In genomic region chr5:81786509-81786908, GRCh38 we compare ENCODE assay signal across 30 cellular contexts. TPM values are rescaled to one million over a fixed set of nuclear protein-coding genes. Genes with fewer than 3 reads are reported as not detected.
DNase-seq lines count a peak whose midpoint lies in the region; ATAC-seq and TF ChIP-seq lines count a peak whose summit lies in the region.
"Had no signal": no experiment of that assay in that cellular context is flagged by ENCODE, and none has a peak within 500 bp of the region (broad histone marks: within the 10 kb centered on the region; RNA-seq: fewer than 3 reads in every experiment).

No MANE protein-coding gene starts in this region.

- H4K20me1 ChIP-seq in mammary epithelial cell (ENCODE audit: insufficient read depth, low read length): no peaks in the 10 kb centered on the region
- H4K20me1 ChIP-seq: BLaER1 had no signal

- no peak overlapping the region for H3K18ac ChIP-seq in mesendoderm (ENCODE audit: low read length)

- no peaks in the 10 kb centered on the region for H3K36me3 ChIP-seq in HUES48 (ENCODE audit: control insufficient read depth, insufficient read depth, low read length)
- no peaks in the 10 kb centered on the region for H3K36me3 ChIP-seq in mammary epithelial cell (ENCODE audit: insufficient read depth, low read length)
- no peaks in the 10 kb centered on the region for H3K36me3 ChIP-seq in mesendoderm (ENCODE audit: control insufficient read depth, insufficient read depth, low read length)
- no peaks in the 10 kb centered on the region for H3K36me3 ChIP-seq in thyroid gland
- H3K36me3 ChIP-seq: BLaER1, gastroesophageal sphincter, right atrium auricular region, WERI-Rb-1 had no signal

- no peak overlapping the region for H3K4ac ChIP-seq in mesendoderm (ENCODE audit: low read depth, low read length)

- H3K79me2 ChIP-seq in mammary epithelial cell (ENCODE audit: insufficient read depth, low read length): no peaks in the 10 kb centered on the region
- no peaks in the 10 kb centered on the region for H3K79me2 ChIP-seq in mesendoderm (ENCODE audit: control insufficient read depth, insufficient read depth, low read length)

- H3K79me1 ChIP-seq in mesendoderm (ENCODE audit: low read length): no peaks in the 10 kb centered on the region

- intact Hi-C loops in mammary epithelial cell (cut with micrococcal nuclease): loop anchor here (2.0 kb wide), 1 partner anchor 18 kb away; no protein-coding TSS in a partner anchor
- intact Hi-C loops in thyroid gland (cut with DNase I): loop anchor here (5.0 kb wide), 1 partner anchor 66 kb away; no protein-coding TSS in a partner anchor

- dilution Hi-C loops in mammary epithelial cell (cut with HindIII; ENCODE audit: low sequenced_read_pairs): no loop called here

- peak overlapping the region; percentile 61 for H2BK120ac ChIP-seq in mesendoderm (ENCODE audit: low read depth, low read length)

- peak; percentile 86 for DNase-seq in mammary epithelial cell
- DNase-seq in mesendoderm: no peak
- DNase-seq in thyroid gland: no peak
- no peak for DNase-seq in COLO668 (lab: John Stamatoyannopoulos, UW; ENCODE audit: unreplicated experiment)
- no peak for DNase-seq in hippocampal formation (lab: John Stamatoyannopoulos, UW)
- DNase-seq: activated CD4-positive, alpha-beta T cell treated with anti-CD3 and anti-CD28 coated beads for 4 hours; activated effector memory CD4-positive, alpha-beta T cell treated with anti-CD3 and anti-CD28 coated beads, Interleukin-2, amount 50 U/mL, for 16 hours; activated naive CD8-positive, alpha-beta T cell treated with anti-CD3 and anti-CD28 coated beads for 36 hours; anterior cingulate cortex; caudate nucleus; COR-L47; cortex of kidney; effector memory CD8-positive, alpha-beta T cell; H9; immature natural killer cell; IMR-90; left colon; MV-4-11; NCI-H1436 treated with DMSO at 0.1 percent for 48 hours; SHP77 treated with DMSO at 0.1 percent for 48 hours; stimulated activated CD4-positive, alpha-beta T cell treated with anti-CD3 and anti-CD28 coated beads, Interleukin-2, amount 100 ng/mL, for 24 hours; stimulated activated naive CD8-positive, alpha-beta T cell treated with anti-CD3 and anti-CD28 coated beads, Interleukin-15, Interleukin-2, amounts not matched to agents 100 U/mL and 50 U/mL, for 24 hours; SW 1271; WERI-Rb-1 had no signal

- H2AFZ ChIP-seq in mammary epithelial cell (ENCODE audit: low read depth, low read length): peak overlapping the region; percentile 70

- no peak overlapping the region for H3K56ac ChIP-seq in mesendoderm (ENCODE audit: low read length)

- H3K4me2 ChIP-seq in mammary epithelial cell (ENCODE audit: insufficient read depth, low read depth, low read length) (peak overlapping the region; percentile 31), mesendoderm (ENCODE audit: low read length) (no peak overlapping the region)
- H3K4me2 ChIP-seq: BLaER1 had no signal

- H3K27ac ChIP-seq in HUES48 (ENCODE audit: low read depth, low read length): no peak overlapping the region
- peak overlapping the region; percentile 68 for H3K27ac ChIP-seq in mammary epithelial cell (ENCODE audit: insufficient read depth, low read depth, low read length)
- no peak overlapping the region for H3K27ac ChIP-seq in mesendoderm (ENCODE audit: low read depth, low read length)
- H3K27ac ChIP-seq in thyroid gland: peak overlapping the region in 2 of 3 donors; percentile 15 to 32
- H3K27ac ChIP-seq: BLaER1, WERI-Rb-1 had no signal

- CTCF ChIA-PET in mammary epithelial cell (lab: Charles Lee; ENCODE audit: low non-redundant PET): no interaction called here

- 0 out of 2 replicates have a peak overlapping the region, but pooled peaks have one; percentile 6 for H3K4me3 ChIP-seq in HUES48 (ENCODE audit: low read depth, low read length)
- H3K4me3 ChIP-seq in mammary epithelial cell (replicated peaks in 1 of 3; ENCODE audit: insufficient read depth in 1 of 3, low read depth in 2 of 3, low read length in 3 of 3): no peak overlapping the region
- H3K4me3 ChIP-seq in mesendoderm (ENCODE audit: low read length): no peak overlapping the region
- no peak overlapping the region for H3K4me3 ChIP-seq in thyroid gland (replicated peaks in 1 of 3)
- H3K4me3 ChIP-seq: BLaER1, gastroesophageal sphincter, right atrium auricular region had no signal

- no peak overlapping the region for H4K5ac ChIP-seq in mesendoderm (ENCODE audit: low read length)

- WGBS in mammary epithelial cell (ENCODE audit: low coverage, missing lambda C conversion rate): 4% methylated on average over 5 of the region's 5 CpGs
- no CpG with 5 or more reads among the region's 5 CpGs for WGBS in mesendoderm (ENCODE audit: extremely low coverage, insufficient coverage, low lambda C conversion rate)
- WGBS in thyroid gland, 2 donors: 93 to 95% methylated on average over 5 of the region's 5 CpGs

- BruUV-seq in mammary epithelial cell (replicated peaks; lab: Mats Ljungman, UMichigan): no TSS peak

- H3K4me1 ChIP-seq in HUES48 (ENCODE audit: control insufficient read depth, insufficient read depth, low read length) (peaks cover 24% of the 10 kb centered on the region), mammary epithelial cell (ENCODE audit: insufficient read depth, low read length) (peaks cover 41% of the 10 kb centered on the region), mesendoderm (ENCODE audit: control insufficient read depth, low read depth, low read length) (peaks cover 2% of the 10 kb centered on the region), thyroid gland (peaks cover 20 to 25% of the 10 kb centered on the region in 2 donors)

- H3K9me3 ChIP-seq in HUES48 (ENCODE audit: control insufficient read depth, insufficient read depth, low read length) (no peaks in the 10 kb centered on the region), mammary epithelial cell (replicated peaks; ENCODE audit: insufficient read depth, low read length) (no peaks in the 10 kb centered on the region), thyroid gland (no peaks in the 10 kb centered on the region)
- H3K9me3 ChIP-seq: BLaER1, gastroesophageal sphincter, right atrium auricular region had no signal

- H3K23ac ChIP-seq in mesendoderm (ENCODE audit: low read length): no peak overlapping the region

- no peak for ATAC-seq in HG03565 (IDR thresholded peaks at IDR 0.05; ENCODE audit: unreplicated experiment)
- ATAC-seq: effector memory CD8-positive, alpha-beta T cell; gastroesophageal sphincter; left colon; Panc1; stimulated activated naive CD8-positive, alpha-beta T cell treated with anti-CD3 and anti-CD28 coated beads, Interleukin-15, Interleukin-2, amounts not matched to agents 100 U/mL and 50 U/mL, for 24 hours had no signal

- no peak overlapping the region for H2BK15ac ChIP-seq in mesendoderm (replicated peaks; ENCODE audit: low read depth)

- TF ChIP-seq CTCF in mammary epithelial cell (conservative IDR thresholded peaks at IDR 0.05 in 1 of 2, IDR thresholded peaks at IDR 0.05 in 1 of 2; ENCODE audit: extremely low read depth in 1 of 2, insufficient read depth in 1 of 2, low read depth in 1 of 2, low read length in 2 of 2) (no peak), thyroid gland (IDR thresholded peaks at IDR 0.05) (no peak)

- in situ Hi-C loops in mammary epithelial cell (cut with MboI; ENCODE audit: low sequenced_read_pairs in 2 of 2): loop anchor here in 1 of 2 donors (5.0 kb wide), 1 partner anchor 34 kb away; the partner anchor contains the start of gene SSBP2

- no peak overlapping the region for H2AK5ac ChIP-seq in mesendoderm (ENCODE audit: low read length)

- no peak overlapping the region for H4K8ac ChIP-seq in mesendoderm (ENCODE audit: low read depth, low read length)

- H2BK5ac ChIP-seq in mesendoderm (ENCODE audit: low read length): no peak overlapping the region

- H3K27me3 ChIP-seq in HUES48 (ENCODE audit: control insufficient read depth, insufficient read depth, low read length) (no peaks in the 10 kb centered on the region), mammary epithelial cell (ENCODE audit: insufficient read depth, low read length) (no peaks in the 10 kb centered on the region), mesendoderm (ENCODE audit: insufficient read depth, low read length, poor library complexity) (no peaks in the 10 kb centered on the region), thyroid gland (no peaks in the 10 kb centered on the region)
- H3K27me3 ChIP-seq: BLaER1, gastroesophageal sphincter, right atrium auricular region had no signal

- no peak for TF ChIP-seq POLR2A in thyroid gland (IDR thresholded peaks at IDR 0.05)

- no peak overlapping the region for H3K9ac ChIP-seq in HUES48 (ENCODE audit: low read depth, low read length)
- no peak overlapping the region for H3K9ac ChIP-seq in mammary epithelial cell (ENCODE audit: insufficient read depth, low read length)
- no peak overlapping the region for H3K9ac ChIP-seq in mesendoderm (ENCODE audit: low read length)
- H3K9ac ChIP-seq: BLaER1 had no signal

RNA-seq across cellular contexts. Expression of gene SSBP2, which starts 35.6 kb away (rescaled TPM):
- 10 to 100 TPM; 24.8 to 40.8 TPM for total RNA-seq in mammary epithelial cell
- polyA plus RNA-seq in mammary epithelial cell: 33.6 TPM
- 22.2 TPM for polyA minus RNA-seq in mammary epithelial cell
- polyA plus RNA-seq in mesendoderm (2013, experiment 1 of 2): 8.0 TPM
- polyA plus RNA-seq in mesendoderm (2013, experiment 2 of 2): 8.2 TPM
- 10 to 100 TPM; 38.6 to 58.5 (median 51.8) TPM for total RNA-seq in thyroid gland

Comparison
In these comparisons a context has a peak if more than half of its experiments do, and no peak if none do; other contexts are left out.
1. H3K27ac ChIP-seq: peak in mammary epithelial cell (single experiment) and thyroid gland (2 of 3); none in HUES48 (single experiment) and mesendoderm (single experiment).